Comparison of ENCODE assay signal across 8 cellular contexts in genomic region chr9:133458643-133459312, GRCh38. TPM values are rescaled to one million over a fixed set of nuclear protein-coding genes. Genes with fewer than 3 reads are reported as not detected.
DNase-seq lines count a peak whose midpoint lies in the region; ATAC-seq and TF ChIP-seq lines count a peak whose summit lies in the region.

No MANE protein-coding gene starts in this region.

- no peaks in the 10 kb centered on the region for H3K27me3 ChIP-seq in lower lobe of right lung (ENCODE audit: low read depth)

- TF ChIP-seq CTCF in activated CD8-positive, alpha-beta T cell treated with anti-CD3 and anti-CD28 coated beads for 36 hours (IDR thresholded peaks at IDR 0.05) = no peak
- TF ChIP-seq CTCF in lower lobe of right lung (IDR thresholded peaks at IDR 0.05) (no peak), GM13977 (IDR thresholded peaks at IDR 0.05; ENCODE audit: extremely low read depth, insufficient read depth, missing control alignments) (no peak)

- in situ Hi-C loops in GM13977 (cut with MboI; ENCODE audit: low pct_unique_long_range_greater_than_20kb, low sequenced_read_pairs, unreplicated experiment) = no loop called here

- H3K36me3 Mint-ChIP-seq in stimulated activated naive CD8-positive, alpha-beta T cell treated with anti-CD3 and anti-CD28 coated beads, Interleukin-15, Interleukin-2, amounts not matched to agents 100 ng/mL and 50 ng/mL, for 24 hours (ENCODE audit: low read depth) = no peaks in the 10 kb centered on the region
- no peaks in the 10 kb centered on the region for H3K36me3 Mint-ChIP-seq in activated CD8-positive, alpha-beta T cell treated with anti-CD3 and anti-CD28 coated beads for 36 hours (ENCODE audit: low read depth)

- H3K4me1 ChIP-seq in lower lobe of right lung = peaks cover 24% of the 10 kb centered on the region

- POLR2A ChIA-PET in activated CD8-positive, alpha-beta T cell treated with anti-CD3 and anti-CD28 coated beads for 36 hours (lab: Charles Lee) = interaction anchor here (0.7 to 1.5 kb wide), 9 partner anchors 9 to 117 kb away, joined by 3 to 5 read pairs (median 4); partner anchors contain the start of genes MED22 and RPL7A

- H3K27ac Mint-ChIP-seq in stimulated activated naive CD8-positive, alpha-beta T cell treated with anti-CD3 and anti-CD28 coated beads, Interleukin-15, Interleukin-2, amounts not matched to agents 100 ng/mL and 50 ng/mL, for 24 hours = no peak overlapping the region
- H3K27ac Mint-ChIP-seq in activated CD8-positive, alpha-beta T cell treated with anti-CD3 and anti-CD28 coated beads for 36 hours = no peak overlapping the region

- H3K4me3 Mint-ChIP-seq in stimulated activated naive CD8-positive, alpha-beta T cell treated with anti-CD3 and anti-CD28 coated beads, Interleukin-15, Interleukin-2, amounts not matched to agents 100 ng/mL and 50 ng/mL, for 24 hours = peak overlapping the region; percentile 78
- peak overlapping the region; percentile 78 for H3K4me3 Mint-ChIP-seq in activated CD8-positive, alpha-beta T cell treated with anti-CD3 and anti-CD28 coated beads for 36 hours

- H3K27me3 Mint-ChIP-seq in stimulated activated naive CD8-positive, alpha-beta T cell treated with anti-CD3 and anti-CD28 coated beads, Interleukin-15, Interleukin-2, amounts not matched to agents 100 ng/mL and 50 ng/mL, for 24 hours = no peaks in the 10 kb centered on the region
- H3K27me3 Mint-ChIP-seq in activated CD8-positive, alpha-beta T cell treated with anti-CD3 and anti-CD28 coated beads for 36 hours = no peaks in the 10 kb centered on the region

- no peaks in the 10 kb centered on the region for H3K9me3 ChIP-seq in lower lobe of right lung

- peak overlapping the region; percentile 79 for H3K4me3 ChIP-seq in lower lobe of right lung

- H3K9me3 Mint-ChIP-seq in stimulated activated naive CD8-positive, alpha-beta T cell treated with anti-CD3 and anti-CD28 coated beads, Interleukin-15, Interleukin-2, amounts not matched to agents 100 ng/mL and 50 ng/mL, for 24 hours = no peaks in the 10 kb centered on the region
- no peaks in the 10 kb centered on the region for H3K9me3 Mint-ChIP-seq in activated CD8-positive, alpha-beta T cell treated with anti-CD3 and anti-CD28 coated beads for 36 hours

- CTCF ChIA-PET in activated CD8-positive, alpha-beta T cell treated with anti-CD3 and anti-CD28 coated beads for 36 hours (lab: Charles Lee) = interaction anchor here (0.8 to 2.1 kb wide), 6 partner anchors 20 to 87 kb away, joined by 3 to 12 read pairs (median 4); partner anchors contain the start of genes REXO4 and SLC2A6

- H3K27ac ChIP-seq in lower lobe of right lung = no peak overlapping the region

- ATAC-seq in stimulated activated naive CD8-positive, alpha-beta T cell treated with anti-CD3 and anti-CD28 coated beads, Interleukin-15, Interleukin-2, amounts not matched to agents 100 U/mL and 50 U/mL, for 24 hours = no peak
- no peak for ATAC-seq in activated CD8-positive, alpha-beta T cell treated with anti-CD3 and anti-CD28 coated beads for 36 hours
- no peak for ATAC-seq in lower lobe of right lung

- no peaks in the 10 kb centered on the region for H3K36me3 ChIP-seq in lower lobe of right lung

- intact Hi-C loops in activated CD8-positive, alpha-beta T cell treated with anti-CD3 and anti-CD28 coated beads for 36 hours (cut with micrococcal nuclease) = no loop called here
- intact Hi-C loops in lower lobe of right lung (cut with DNase I) = no loop called here

- no peak for DNase-seq in stimulated activated naive CD8-positive, alpha-beta T cell treated with anti-CD3 and anti-CD28 coated beads, Interleukin-15, Interleukin-2, amounts not matched to agents 100 U/mL and 50 U/mL, for 24 hours
- no peak for DNase-seq in activated CD8-positive, alpha-beta T cell treated with anti-CD3 and anti-CD28 coated beads for 36 hours
- DNase-seq in lower lobe of right lung = no peak
- no peak for DNase-seq in NCI-H2029 (lab: John Stamatoyannopoulos, UW)
- DNase-seq in glomerular visceral epithelial cell (ENCODE audit: extremely low spot score) = no peak
- DNase-seq in GM13977 (ENCODE audit: low spot score) = no peak
- DNase-seq in activated effector memory CD4-positive, alpha-beta T cell treated with Interleukin-2 at 50 U/mL for 16 hours = no peak

- H3K4me1 Mint-ChIP-seq in stimulated activated naive CD8-positive, alpha-beta T cell treated with anti-CD3 and anti-CD28 coated beads, Interleukin-15, Interleukin-2, amounts not matched to agents 100 ng/mL and 50 ng/mL, for 24 hours (ENCODE audit: low read depth) = peaks cover 9% of the 10 kb centered on the region
- peaks cover 8% of the 10 kb centered on the region for H3K4me1 Mint-ChIP-seq in activated CD8-positive, alpha-beta T cell treated with anti-CD3 and anti-CD28 coated beads for 36 hours (ENCODE audit: low read depth)

RNA-seq across cellular contexts. Expression of gene CACFD1, which starts 1.0 kb away (rescaled TPM):
- 1 to 10 TPM; 1.3 to 1.4 TPM for total RNA-seq in activated CD8-positive, alpha-beta T cell treated with anti-CD3 and anti-CD28 coated beads for 36 hours
- total RNA-seq in lower lobe of right lung = 34.3 TPM

RNA-seq across cellular contexts. Expression of gene SLC2A6, which starts 20.1 kb away (rescaled TPM):
- 1 to 10 TPM; 5.4 to 6.7 TPM for total RNA-seq in activated CD8-positive, alpha-beta T cell treated with anti-CD3 and anti-CD28 coated beads for 36 hours
- 10.5 TPM for total RNA-seq in lower lobe of right lung

RNA-seq across cellular contexts. Expression of gene ADAMTS13, which starts 36.6 kb away (rescaled TPM):
- 1 to 10 TPM; 2.5 to 2.9 TPM for total RNA-seq in activated CD8-positive, alpha-beta T cell treated with anti-CD3 and anti-CD28 coated beads for 36 hours
- total RNA-seq in lower lobe of right lung = 1.9 TPM

RNA-seq across cellular contexts. Expression of gene REXO4, which starts 41.0 kb away (rescaled TPM):
- total RNA-seq in activated CD8-positive, alpha-beta T cell treated with anti-CD3 and anti-CD28 coated beads for 36 hours = 10 to 100 TPM; 35.3 to 36.7 TPM
- total RNA-seq in lower lobe of right lung = 20.9 TPM

Comparison
In these comparisons a context has a peak if more than half of its experiments do, and no peak if none do; other contexts are left out.
1. RNA of gene CACFD1, which starts 1.0 kb away (total RNA-seq): 34.3 TPM in lower lobe of right lung (single experiment); 1.3 to 1.4 TPM in activated CD8-positive, alpha-beta T cell treated with anti-CD3 and anti-CD28 coated beads for 36 hours; every median in the first group is over 10 times any median in the second.